34 cellular contexts compared by ENCODE assay signal in genomic region chr19:32150605-32151004, GRCh38.
DNase-seq lines count a peak whose midpoint lies in the region; ATAC-seq, FAIRE-seq and TF ChIP-seq lines count a peak whose summit lies in the region.
"Had no signal": no experiment of that assay in that cellular context is flagged by ENCODE, and none has a peak within 500 bp of the region (broad histone marks: within the 10 kb centered on the region; RNA-seq: fewer than 3 reads in every experiment).

No MANE protein-coding gene starts in this region.

- no peak overlapping the region for H2AK9ac ChIP-seq in IMR-90 (replicated peaks; ENCODE audit: low read depth, low read length, poor library complexity)

- H4K5ac ChIP-seq in IMR-90 (ENCODE audit: low read depth, low read length), result no peak overlapping the region

- dilution Hi-C loops in IMR-90 (cut with HindIII; ENCODE audit: low sequenced_read_pairs, unreplicated experiment), result no loop called here

- no peak for TF ChIP-seq RAD21 in HepG2 (CRISPR knock-in tag; IDR thresholded peaks at IDR 0.05)
- TF ChIP-seq RAD21 in A549 (conservative IDR thresholded peaks at IDR 0.05 in 1 of 2, IDR thresholded peaks at IDR 0.05 in 1 of 2), result no peak
- TF ChIP-seq RAD21 in IMR-90 (IDR thresholded peaks at IDR 0.05; ENCODE audit: low read length), result no peak
- TF ChIP-seq RAD21 in K562 (CRISPR knock-in tag; conservative IDR thresholded peaks at IDR 0.05 in 1 of 2, IDR thresholded peaks at IDR 0.05 in 1 of 2), result no peak

- H3K4ac ChIP-seq in IMR-90 (ENCODE audit: low read depth, low read length), result no peak overlapping the region

- TF ChIP-seq POLR2A in HepG2 (IDR thresholded peaks at IDR 0.05; ENCODE audit: insufficient read depth in 1 of 2, low read depth in 2 of 2, low read length in 2 of 2) (no peak), right lobe of liver (IDR thresholded peaks at IDR 0.05) (no peak), A549 (IDR thresholded peaks at IDR 0.05; ENCODE audit: low read length) (no peak), IMR-90 (IDR thresholded peaks at IDR 0.05; ENCODE audit: low read depth, low read length) (no peak), K562 (conservative IDR thresholded peaks at IDR 0.05) (no peak)

- intact Hi-C loops in HepG2 (cut with micrococcal nuclease; ENCODE audit: unreplicated experiment) (no loop called here), right lobe of liver (cut with DNase I) (no loop called here), IMR-90 (cut with micrococcal nuclease) (no loop called here), K562 (cut with micrococcal nuclease) (no loop called here)

- H3K9me3 ChIP-seq in HepG2 (ENCODE audit: low read length), result peaks cover 35% of the 10 kb centered on the region
- peaks cover 0 to 3% (median 0%) of the 10 kb centered on the region in 4 donors for H3K9me3 ChIP-seq in right lobe of liver
- H3K9me3 ChIP-seq in A549, result peaks cover 25% of the 10 kb centered on the region
- H3K9me3 ChIP-seq in IMR-90 (ENCODE audit: control insufficient read depth, insufficient read depth, low read length), result no peaks in the 10 kb centered on the region
- H3K9me3 ChIP-seq in K562 (replicated peaks; ENCODE audit: control insufficient read depth, insufficient read depth, low read depth, low read length), result no peaks in the 10 kb centered on the region
- H3K9me3 ChIP-seq: BE2C had no signal

- H3K14ac ChIP-seq in IMR-90 (replicated peaks; ENCODE audit: low read depth, low read length), result no peak overlapping the region

- no peak overlapping the region for H2BK15ac ChIP-seq in IMR-90 (ENCODE audit: low read depth, low read length)

- H2BK20ac ChIP-seq in IMR-90 (ENCODE audit: low read depth, low read length), result no peak overlapping the region

- CTCF ChIA-PET in HepG2 (lab: Yijun Ruan, JAX; ENCODE audit: low intra/inter-chr PET ratio, low total read pairs) (no interaction called here), A549 (lab: Yijun Ruan, JAX) (interaction anchor here (1.0 to 1.1 kb wide), 2 partner anchors 31 kb away, joined by 3 read pairs; no protein-coding TSS in a partner anchor), IMR-90 (lab: Yijun Ruan, JAX) (no interaction called here), K562 (lab: Yijun Ruan, JAX; ENCODE audit: low intra/inter-chr PET ratio) (no interaction called here)

- H3K56ac ChIP-seq in IMR-90 (ENCODE audit: extremely low read depth, insufficient read depth, low read length), result no peak overlapping the region

- POLR2A ChIA-PET in HepG2 (lab: Yijun Ruan, JAX), result no interaction called here
- POLR2A ChIA-PET in A549 (lab: Yijun Ruan, JAX), result interaction anchor here (0.7 kb wide), 1 partner anchor 316 kb away, joined by 3 read pairs; no protein-coding TSS in a partner anchor
- POLR2A ChIA-PET in IMR-90 (lab: Charles Lee; ENCODE audit: unreplicated experiment), result no interaction called here
- POLR2A ChIA-PET in K562 (lab: Yijun Ruan, JAX), result no interaction called here

- in situ Hi-C loops in HepG2 (cut with HindIII; ENCODE audit: extremely low pct_ligation_motif_present, low pct_unique_long_range_greater_than_20kb), result no loop called here
- in situ Hi-C loops in IMR-90 (cut with MboI; ENCODE audit: low sequenced_read_pairs), result no loop called here
- in situ Hi-C loops in K562 (cut with MboI), result no loop called here

- FAIRE-seq in HepG2 (lab: Jason Lieb, UNC), result no peak
- FAIRE-seq in A549 (lab: Jason Lieb, UNC), result no peak
- no peak for FAIRE-seq in K562 (lab: Jason Lieb, UNC)
- FAIRE-seq: A204.1, D721Med had no signal

- DNase-seq in HepG2 (ENCODE audit: low spot score) (no peak), right lobe of liver (no peak), A549 (ENCODE audit: low read depth in 1 of 2, low spot score in 1 of 2) (no peak), IMR-90 (no peak), K562 (ENCODE audit: extremely low read depth in 1 of 4, low spot score in 3 of 4) (no peak), NCI-H1417 (lab: John Stamatoyannopoulos, UW) (no peak), NOMO-1 treated with DMSO at 0.1 percent for 48 hours (lab: John Stamatoyannopoulos, UW; ENCODE audit: unreplicated experiment) (no peak), NCI-H1048 (lab: John Stamatoyannopoulos, UW) (no peak)
- DNase-seq: 8988T; ACHN; AML-193; BE2C; C1 segment of cervical spinal cord; Caco-2; Calu3; CD4-positive, alpha-beta memory T cell; CD4-positive, alpha-beta T cell; CD4-positive, CD25-positive, alpha-beta regulatory T cell; CD8-positive, alpha-beta memory T cell; CD8-positive, alpha-beta T cell; COR-L47; DMS 273 treated with DMSO at 0.1 percent for 48 hours; DMS153; DMS53; DMS79; DMS79 treated with DMSO at 0.1 percent for 48 hours; DND-41; EL had no signal

- no peak overlapping the region for H4K91ac ChIP-seq in IMR-90 (ENCODE audit: insufficient read depth, low read depth, low read length)

- H3K27ac ChIP-seq in HepG2 (ENCODE audit: extremely low read length, insufficient read depth, low read length) (no peak overlapping the region), right lobe of liver (no peak overlapping the region), A549 (no peak overlapping the region), IMR-90 (ENCODE audit: insufficient read depth, low read length) (no peak overlapping the region), K562 (ENCODE audit: extremely low read depth, low read depth, low read length) (no peak overlapping the region)
- H3K27ac ChIP-seq: 22Rv1; BLaER1; BLaER1 treated with 17β-estradiol and CSF1 and Interleukin-3, amounts not matched to agents 10 nM and 100 nM; C4-2B had no signal

- TF ChIP-seq CTCF in HepG2 (CRISPR knock-in tag; IDR thresholded peaks at IDR 0.05) (no peak), right lobe of liver (IDR thresholded peaks at IDR 0.05) (no peak), A549 (IDR thresholded peaks at IDR 0.05) (no peak), IMR-90 (conservative IDR thresholded peaks at IDR 0.05; ENCODE audit: low read depth, low read length) (no peak), K562 (IDR thresholded peaks at IDR 0.05 in 2 of 3, conservative IDR thresholded peaks at IDR 0.05 in 1 of 3; ENCODE audit: insufficient read depth in 2 of 3, low read depth in 1 of 3, low read length in 3 of 3) (no peak)

- no peak overlapping the region for H2AK5ac ChIP-seq in IMR-90 (ENCODE audit: low read depth, low read length)

- no peak overlapping the region for H3K18ac ChIP-seq in IMR-90 (ENCODE audit: low read depth, low read length)

- H3K79me2 ChIP-seq in HepG2 (ENCODE audit: insufficient read depth, low read length), result no peaks in the 10 kb centered on the region
- H3K79me2 ChIP-seq in K562 (ENCODE audit: control insufficient read depth, insufficient read depth, low read length), result no peaks in the 10 kb centered on the region

- H4K20me1 ChIP-seq in HepG2 (ENCODE audit: insufficient read depth, low read length) (no peaks in the 10 kb centered on the region), IMR-90 (ENCODE audit: insufficient read depth, low read length) (no peaks in the 10 kb centered on the region), K562 (replicated peaks; ENCODE audit: control insufficient read depth, insufficient read depth, low read length) (no peaks in the 10 kb centered on the region)
- H4K20me1 ChIP-seq: BLaER1; BLaER1 treated with 17β-estradiol and CSF1 and Interleukin-3, amounts not matched to agents 10 nM and 100 nM had no signal

- H3K4me1 ChIP-seq in HepG2 (ENCODE audit: insufficient read depth, low read length), result no peaks in the 10 kb centered on the region
- H3K4me1 ChIP-seq in right lobe of liver, result no peaks in the 10 kb centered on the region
- H3K4me1 ChIP-seq in A549, result no peaks in the 10 kb centered on the region
- H3K4me1 ChIP-seq in IMR-90 (ENCODE audit: control insufficient read depth, insufficient read depth, low read length), result no peaks in the 10 kb centered on the region
- H3K4me1 ChIP-seq in K562 (replicated peaks in 1 of 2; ENCODE audit: control insufficient read depth in 2 of 2, insufficient read depth in 2 of 2, low read length in 2 of 2), result no peaks in the 10 kb centered on the region
- H3K4me1 ChIP-seq: BE2C; BLaER1; BLaER1 treated with 17β-estradiol and CSF1 and Interleukin-3, amounts not matched to agents 10 nM and 100 nM; Caco-2 had no signal

- no peaks in the 10 kb centered on the region for H3K27me3 ChIP-seq in HepG2 (ENCODE audit: control insufficient read depth in 1 of 2, insufficient read depth in 2 of 2, low read length in 2 of 2)
- H3K27me3 ChIP-seq in right lobe of liver, result no peaks in the 10 kb centered on the region
- H3K27me3 ChIP-seq in IMR-90 (ENCODE audit: control insufficient read depth, insufficient read depth, low read length), result no peaks in the 10 kb centered on the region
- no peaks in the 10 kb centered on the region for H3K27me3 ChIP-seq in K562 (ENCODE audit: control insufficient read depth in 2 of 2, insufficient read depth in 2 of 2, low read length in 2 of 2)
- H3K27me3 ChIP-seq: BE2C; BLaER1; BLaER1 treated with 17β-estradiol and CSF1 and Interleukin-3, amounts not matched to agents 10 nM and 100 nM had no signal

- TF ChIP-seq EP300 in HepG2 (IDR thresholded peaks at IDR 0.05; ENCODE audit: low read depth in 2 of 2, low read length in 2 of 2) (no peak), HepG2 (CRISPR knock-in tag; IDR thresholded peaks at IDR 0.05; ENCODE audit: borderline replicate concordance) (no peak), A549 (IDR thresholded peaks at IDR 0.05) (no peak), K562 (IDR thresholded peaks at IDR 0.05; ENCODE audit: low read length) (no peak)

- H3K4me2 ChIP-seq in HepG2 (ENCODE audit: low read depth, low read length), result no peak overlapping the region
- no peak overlapping the region for H3K4me2 ChIP-seq in A549
- no peak overlapping the region for H3K4me2 ChIP-seq in IMR-90 (ENCODE audit: low read depth, low read length)
- no peak overlapping the region for H3K4me2 ChIP-seq in K562 (ENCODE audit: insufficient read depth, low read length)
- H3K4me2 ChIP-seq: BLaER1; BLaER1 treated with 17β-estradiol and CSF1 and Interleukin-3, amounts not matched to agents 10 nM and 100 nM had no signal

- ATAC-seq in HepG2 (no peak), right lobe of liver (no peak), A549 (no peak), IMR-90 (ENCODE audit: low read depth) (no peak), K562 (no peak)
- ATAC-seq: CD8-positive, alpha-beta T cell had no signal

- H3K4me3 ChIP-seq in HepG2 (replicated peaks in 1 of 3; ENCODE audit: insufficient read depth in 1 of 3, low read depth in 2 of 3, low read length in 3 of 3), result no peak overlapping the region
- no peak overlapping the region for H3K4me3 ChIP-seq in right lobe of liver
- H3K4me3 ChIP-seq in A549, result no peak overlapping the region
- no peak overlapping the region for H3K4me3 ChIP-seq in IMR-90 (ENCODE audit: insufficient read depth, low read depth, low read length)
- no peak overlapping the region for H3K4me3 ChIP-seq in K562
- H3K4me3 ChIP-seq: BLaER1; BLaER1 treated with 17β-estradiol and CSF1 and Interleukin-3, amounts not matched to agents 10 nM and 100 nM had no signal

- no peaks in the 10 kb centered on the region for H3K9me1 ChIP-seq in IMR-90 (ENCODE audit: insufficient read depth, low read length)
- no peaks in the 10 kb centered on the region for H3K9me1 ChIP-seq in K562 (ENCODE audit: control insufficient read depth, insufficient read depth, low read length)

- no peak overlapping the region for H2AFZ ChIP-seq in HepG2 (ENCODE audit: low read length)
- no peak overlapping the region for H2AFZ ChIP-seq in IMR-90 (replicated peaks; ENCODE audit: low read length, poor library complexity)
- H2AFZ ChIP-seq in K562 (ENCODE audit: low read depth, low read length), result no peak overlapping the region

- no peak overlapping the region for H2BK5ac ChIP-seq in IMR-90 (ENCODE audit: low read depth, low read length, poor library complexity, severe bottlenecking)

- BruUV-seq in HepG2 (replicated peaks; lab: Mats Ljungman, UMichigan), result no TSS peak
- BruUV-seq in IMR-90 (replicated peaks; lab: Mats Ljungman, UMichigan), result no TSS peak
- BruUV-seq in K562 (replicated peaks; lab: Mats Ljungman, UMichigan), result no TSS peak

- no peak overlapping the region for H3K9ac ChIP-seq in HepG2 (ENCODE audit: insufficient read depth, low read depth, low read length)
- no peak overlapping the region for H3K9ac ChIP-seq in IMR-90 (ENCODE audit: low read depth, low read length)
- H3K9ac ChIP-seq in K562 (ENCODE audit: insufficient read depth in 1 of 2, low read depth in 2 of 2, low read length in 2 of 2), result no peak overlapping the region
- H3K9ac ChIP-seq: BLaER1; BLaER1 treated with 17β-estradiol and CSF1 and Interleukin-3, amounts not matched to agents 10 nM and 100 nM had no signal

- no peak overlapping the region for H4K8ac ChIP-seq in IMR-90 (ENCODE audit: low read depth in 2 of 2, low read length in 2 of 2)

- no peaks in the 10 kb centered on the region for H3K79me1 ChIP-seq in IMR-90 (ENCODE audit: low read depth in 1 of 2, low read length in 2 of 2)

- no peak overlapping the region for H3K23ac ChIP-seq in IMR-90 (ENCODE audit: low read depth, low read length)

- H3K36me3 ChIP-seq in HepG2 (replicated peaks in 1 of 2; ENCODE audit: control insufficient read depth in 1 of 2, insufficient read depth in 2 of 2, low read length in 2 of 2), result no peaks in the 10 kb centered on the region
- H3K36me3 ChIP-seq in right lobe of liver, result no peaks in the 10 kb centered on the region
- H3K36me3 ChIP-seq in IMR-90 (ENCODE audit: control insufficient read depth, insufficient read depth, low read length), result no peaks in the 10 kb centered on the region
- no peaks in the 10 kb centered on the region for H3K36me3 ChIP-seq in K562 (ENCODE audit: control insufficient read depth, insufficient read depth, low read length)
- H3K36me3 ChIP-seq: BE2C; BLaER1; BLaER1 treated with 17β-estradiol and CSF1 and Interleukin-3, amounts not matched to agents 10 nM and 100 nM had no signal

- no peak overlapping the region for H2BK120ac ChIP-seq in IMR-90 (ENCODE audit: low read depth, low read length)

Comparison
In these comparisons a context has a peak if more than half of its experiments do, and no peak if none do; other contexts are left out.
1. Of the 241 proteins assayed by ChIP-seq in both HepG2 and K562: peak only in HepG2: none; only in K562: none; in both: MAFF and MAFK; in neither: 239.